ENCODE assay signal across 2 cellular contexts in the genomic region with DNA sequence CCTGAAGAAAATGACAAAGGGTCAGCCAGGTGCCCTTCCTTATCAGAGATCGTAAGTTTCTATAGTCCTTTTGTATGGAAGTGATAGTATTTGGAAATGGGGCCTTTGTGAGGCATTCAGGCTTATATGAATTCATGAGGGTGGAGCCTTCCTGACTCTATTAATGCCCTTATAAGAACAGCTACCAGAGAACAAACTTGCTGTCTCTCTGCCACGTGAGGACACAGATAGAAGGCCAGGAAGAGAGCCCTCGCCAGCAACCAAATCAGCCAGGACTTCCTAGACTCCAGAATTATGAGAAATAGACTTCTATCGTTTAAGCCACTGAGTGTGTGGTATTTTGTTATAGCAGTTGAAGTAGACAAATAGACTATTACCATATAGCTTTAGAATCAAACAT.
TF ChIP-seq lines count a peak whose summit lies in the region.

No MANE protein-coding gene starts in this region.

TF ChIP-seq in GM12891, 5 proteins besides CTCF, POLR2A, EP300 and RAD21:
- TF ChIP-seq SPI1 (IDR thresholded peaks at IDR 0.05; ENCODE audit: low read depth, low read length) (no peak), TAF1 (IDR thresholded peaks at IDR 0.05; ENCODE audit: low read depth, low read length) (no peak), PAX5 (IDR thresholded peaks at IDR 0.05; ENCODE audit: insufficient read depth, low read length, severe bottlenecking) (no peak), POU2F2 (IDR thresholded peaks at IDR 0.05; ENCODE audit: low read depth, low read length) (no peak), POLR2AphosphoS5 (IDR thresholded peaks at IDR 0.05; ENCODE audit: low read depth, low read length) (no peak)

TF ChIP-seq in endothelial cell of umbilical vein, 7 proteins besides CTCF, POLR2A, EP300 and RAD21:
- TF ChIP-seq JUN (IDR thresholded peaks at IDR 0.05; ENCODE audit: borderline replicate concordance, insufficient read depth, insufficient read length, low read depth) = no peak
- TF ChIP-seq FOS (IDR thresholded peaks at IDR 0.05; ENCODE audit: borderline replicate concordance, insufficient read depth, low read length) = no peak
- TF ChIP-seq EZH2 (IDR thresholded peaks at IDR 0.05; ENCODE audit: borderline replicate concordance, low read depth, low read length, severe bottlenecking) = no peak
- TF ChIP-seq MYC (IDR thresholded peaks at IDR 0.05; ENCODE audit: low read depth, low read length) = no peak
- TF ChIP-seq, protein P1, sequence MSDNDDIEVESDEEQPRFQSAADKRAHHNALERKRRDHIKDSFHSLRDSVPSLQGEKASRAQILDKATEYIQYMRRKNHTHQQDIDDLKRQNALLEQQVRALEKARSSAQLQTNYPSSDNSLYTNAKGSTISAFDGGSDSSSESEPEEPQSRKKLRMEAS (IDR thresholded peaks at IDR 0.05; ENCODE audit: insufficient read depth, insufficient read length) = no peak
- TF ChIP-seq POLR2AphosphoS5 (IDR thresholded peaks at IDR 0.05; ENCODE audit: insufficient read depth, low read depth, low read length) = no peak
- no peak for TF ChIP-seq GATA2 (IDR thresholded peaks at IDR 0.05; ENCODE audit: insufficient read depth, insufficient read length, low read depth, low read length)
TF ChIP-seq in endothelial cell of umbilical vein: peak in this region for 0.
